In the genomic region with DNA sequence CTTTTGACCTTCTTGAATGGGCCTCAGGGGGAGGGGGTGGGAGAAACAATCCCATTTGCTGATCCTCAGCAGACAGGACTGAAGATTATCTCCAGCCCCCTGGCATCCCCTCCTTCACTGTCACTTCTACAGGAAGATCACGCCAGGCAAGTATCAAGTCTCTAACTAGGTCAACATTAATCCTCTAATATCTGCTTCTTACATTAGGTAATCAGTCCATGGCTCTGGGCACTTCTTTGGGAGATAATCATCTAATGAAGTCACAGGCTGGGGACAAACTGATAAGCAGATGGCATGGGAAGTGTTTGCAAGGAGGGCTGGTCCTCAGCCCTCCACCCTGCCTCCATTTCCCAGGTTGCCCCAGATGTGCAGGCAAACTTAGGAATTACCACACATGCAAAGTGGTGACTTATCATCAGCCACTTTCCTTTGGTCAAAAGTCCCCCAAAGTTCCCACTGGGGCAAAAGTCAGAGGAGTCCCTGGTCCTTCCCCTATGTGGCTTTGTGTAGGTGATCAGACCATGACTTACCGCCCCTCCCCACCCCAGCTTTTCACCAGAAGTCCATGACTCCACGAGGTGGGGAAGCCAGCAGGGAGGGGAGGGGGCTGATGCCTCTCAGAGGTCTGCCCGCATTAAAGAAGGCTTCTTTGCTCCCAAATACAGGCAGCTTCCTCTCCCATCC, we compare ENCODE assay signal across 2 cellular contexts.
TF ChIP-seq lines count a peak whose summit lies in the region.

No MANE protein-coding gene starts in this region.

TF ChIP-seq in SK-N-SH treated with all-trans-retinoic acid at 6 μM for 48 hours, 23 proteins besides CTCF, POLR2A, EP300 and RAD21:
- TF ChIP-seq TCF4 (CRISPR knock-in tag; IDR thresholded peaks at IDR 0.05; ENCODE audit: borderline replicate concordance) (peak; percentile 30; the same call in 1 of the 2 replicates), ZNF70 (CRISPR knock-in tag; IDR thresholded peaks at IDR 0.05) (peak; percentile 67; the same call in 1 of the 2 replicates), ZFP30 (CRISPR knock-in tag; IDR thresholded peaks at IDR 0.05) (no peak), TOX (CRISPR knock-in tag; IDR thresholded peaks at IDR 0.05; ENCODE audit: borderline replicate concordance) (no peak), ZC3H10 (CRISPR knock-in tag; IDR thresholded peaks at IDR 0.05) (no peak)
- TF ChIP-seq, protein P1, sequence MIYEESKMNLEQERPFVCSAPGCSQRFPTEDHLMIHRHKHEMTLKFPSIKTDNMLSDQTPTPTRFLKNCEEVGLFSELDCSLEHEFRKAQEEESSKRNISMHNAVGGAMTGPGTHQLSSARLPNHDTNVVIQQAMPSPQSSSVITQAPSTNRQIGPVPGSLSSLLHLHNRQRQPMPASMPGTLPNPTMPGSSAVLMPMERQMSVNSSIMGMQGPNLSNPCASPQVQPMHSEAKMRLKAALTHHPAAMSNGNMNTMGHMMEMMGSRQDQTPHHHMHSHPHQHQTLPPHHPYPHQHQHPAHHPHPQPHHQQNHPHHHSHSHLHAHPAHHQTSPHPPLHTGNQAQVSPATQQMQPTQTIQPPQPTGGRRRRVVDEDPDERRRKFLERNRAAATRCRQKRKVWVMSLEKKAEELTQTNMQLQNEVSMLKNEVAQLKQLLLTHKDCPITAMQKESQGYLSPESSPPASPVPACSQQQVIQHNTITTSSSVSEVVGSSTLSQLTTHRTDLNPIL (CRISPR knock-in tag; IDR thresholded peaks at IDR 0.05; ENCODE audit: low read depth), result no peak
- TF ChIP-seq, protein P2, sequence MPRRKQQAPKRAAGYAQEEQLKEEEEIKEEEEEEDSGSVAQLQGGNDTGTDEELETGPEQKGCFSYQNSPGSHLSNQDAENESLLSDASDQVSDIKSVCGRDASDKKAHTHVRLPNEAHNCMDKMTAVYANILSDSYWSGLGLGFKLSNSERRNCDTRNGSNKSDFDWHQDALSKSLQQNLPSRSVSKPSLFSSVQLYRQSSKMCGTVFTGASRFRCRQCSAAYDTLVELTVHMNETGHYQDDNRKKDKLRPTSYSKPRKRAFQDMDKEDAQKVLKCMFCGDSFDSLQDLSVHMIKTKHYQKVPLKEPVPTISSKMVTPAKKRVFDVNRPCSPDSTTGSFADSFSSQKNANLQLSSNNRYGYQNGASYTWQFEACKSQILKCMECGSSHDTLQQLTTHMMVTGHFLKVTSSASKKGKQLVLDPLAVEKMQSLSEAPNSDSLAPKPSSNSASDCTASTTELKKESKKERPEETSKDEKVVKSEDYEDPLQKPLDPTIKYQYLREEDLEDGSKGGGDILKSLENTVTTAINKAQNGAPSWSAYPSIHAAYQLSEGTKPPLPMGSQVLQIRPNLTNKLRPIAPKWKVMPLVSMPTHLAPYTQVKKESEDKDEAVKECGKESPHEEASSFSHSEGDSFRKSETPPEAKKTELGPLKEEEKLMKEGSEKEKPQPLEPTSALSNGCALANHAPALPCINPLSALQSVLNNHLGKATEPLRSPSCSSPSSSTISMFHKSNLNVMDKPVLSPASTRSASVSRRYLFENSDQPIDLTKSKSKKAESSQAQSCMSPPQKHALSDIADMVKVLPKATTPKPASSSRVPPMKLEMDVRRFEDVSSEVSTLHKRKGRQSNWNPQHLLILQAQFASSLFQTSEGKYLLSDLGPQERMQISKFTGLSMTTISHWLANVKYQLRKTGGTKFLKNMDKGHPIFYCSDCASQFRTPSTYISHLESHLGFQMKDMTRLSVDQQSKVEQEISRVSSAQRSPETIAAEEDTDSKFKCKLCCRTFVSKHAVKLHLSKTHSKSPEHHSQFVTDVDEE (CRISPR knock-in tag; IDR thresholded peaks at IDR 0.05), result no peak

TF ChIP-seq in H1, 55 proteins besides CTCF, POLR2A, EP300 and RAD21:
- TF ChIP-seq CBX8 (IDR thresholded peaks at IDR 0.05; ENCODE audit: borderline replicate concordance, low read depth, low read length) (no peak), TAF1 (IDR thresholded peaks at IDR 0.05; ENCODE audit: low read depth, low read length) (no peak), SUZ12 (IDR thresholded peaks at IDR 0.05; ENCODE audit: low read length) (no peak), TBP (IDR thresholded peaks at IDR 0.05; ENCODE audit: low read depth, low read length) (no peak), KDM5A (IDR thresholded peaks at IDR 0.05; ENCODE audit: low read length) (no peak), JUND (IDR thresholded peaks at IDR 0.05; ENCODE audit: low read length) (no peak), CBX5 (IDR thresholded peaks at IDR 0.05; ENCODE audit: low read depth, low read length) (no peak), EZH2 (IDR thresholded peaks at IDR 0.05; ENCODE audit: low read depth, low read length, severe bottlenecking) (no peak), RXRA (IDR thresholded peaks at IDR 0.05; ENCODE audit: insufficient read depth, low read depth, low read length) (no peak), CHD2 (IDR thresholded peaks at IDR 0.05; ENCODE audit: low read length) (no peak), CHD1 (IDR thresholded peaks at IDR 0.05; ENCODE audit: low read depth, low read length) (no peak), BACH1 (IDR thresholded peaks at IDR 0.05; ENCODE audit: low read length) (no peak), CREB1 (IDR thresholded peaks at IDR 0.05) (no peak), ATF2 (IDR thresholded peaks at IDR 0.05; ENCODE audit: low read length) (no peak), JUN (IDR thresholded peaks at IDR 0.05; ENCODE audit: low read depth, low read length) (no peak), BRCA1 (IDR thresholded peaks at IDR 0.05; ENCODE audit: low read depth, low read length) (no peak), SP4 (IDR thresholded peaks at IDR 0.05; ENCODE audit: low read length) (no peak), TAF7 (optimal IDR thresholded peaks at IDR 0.05; ENCODE audit: borderline replicate concordance, low read depth, low read length) (no peak)
- TF ChIP-seq, protein P3, sequence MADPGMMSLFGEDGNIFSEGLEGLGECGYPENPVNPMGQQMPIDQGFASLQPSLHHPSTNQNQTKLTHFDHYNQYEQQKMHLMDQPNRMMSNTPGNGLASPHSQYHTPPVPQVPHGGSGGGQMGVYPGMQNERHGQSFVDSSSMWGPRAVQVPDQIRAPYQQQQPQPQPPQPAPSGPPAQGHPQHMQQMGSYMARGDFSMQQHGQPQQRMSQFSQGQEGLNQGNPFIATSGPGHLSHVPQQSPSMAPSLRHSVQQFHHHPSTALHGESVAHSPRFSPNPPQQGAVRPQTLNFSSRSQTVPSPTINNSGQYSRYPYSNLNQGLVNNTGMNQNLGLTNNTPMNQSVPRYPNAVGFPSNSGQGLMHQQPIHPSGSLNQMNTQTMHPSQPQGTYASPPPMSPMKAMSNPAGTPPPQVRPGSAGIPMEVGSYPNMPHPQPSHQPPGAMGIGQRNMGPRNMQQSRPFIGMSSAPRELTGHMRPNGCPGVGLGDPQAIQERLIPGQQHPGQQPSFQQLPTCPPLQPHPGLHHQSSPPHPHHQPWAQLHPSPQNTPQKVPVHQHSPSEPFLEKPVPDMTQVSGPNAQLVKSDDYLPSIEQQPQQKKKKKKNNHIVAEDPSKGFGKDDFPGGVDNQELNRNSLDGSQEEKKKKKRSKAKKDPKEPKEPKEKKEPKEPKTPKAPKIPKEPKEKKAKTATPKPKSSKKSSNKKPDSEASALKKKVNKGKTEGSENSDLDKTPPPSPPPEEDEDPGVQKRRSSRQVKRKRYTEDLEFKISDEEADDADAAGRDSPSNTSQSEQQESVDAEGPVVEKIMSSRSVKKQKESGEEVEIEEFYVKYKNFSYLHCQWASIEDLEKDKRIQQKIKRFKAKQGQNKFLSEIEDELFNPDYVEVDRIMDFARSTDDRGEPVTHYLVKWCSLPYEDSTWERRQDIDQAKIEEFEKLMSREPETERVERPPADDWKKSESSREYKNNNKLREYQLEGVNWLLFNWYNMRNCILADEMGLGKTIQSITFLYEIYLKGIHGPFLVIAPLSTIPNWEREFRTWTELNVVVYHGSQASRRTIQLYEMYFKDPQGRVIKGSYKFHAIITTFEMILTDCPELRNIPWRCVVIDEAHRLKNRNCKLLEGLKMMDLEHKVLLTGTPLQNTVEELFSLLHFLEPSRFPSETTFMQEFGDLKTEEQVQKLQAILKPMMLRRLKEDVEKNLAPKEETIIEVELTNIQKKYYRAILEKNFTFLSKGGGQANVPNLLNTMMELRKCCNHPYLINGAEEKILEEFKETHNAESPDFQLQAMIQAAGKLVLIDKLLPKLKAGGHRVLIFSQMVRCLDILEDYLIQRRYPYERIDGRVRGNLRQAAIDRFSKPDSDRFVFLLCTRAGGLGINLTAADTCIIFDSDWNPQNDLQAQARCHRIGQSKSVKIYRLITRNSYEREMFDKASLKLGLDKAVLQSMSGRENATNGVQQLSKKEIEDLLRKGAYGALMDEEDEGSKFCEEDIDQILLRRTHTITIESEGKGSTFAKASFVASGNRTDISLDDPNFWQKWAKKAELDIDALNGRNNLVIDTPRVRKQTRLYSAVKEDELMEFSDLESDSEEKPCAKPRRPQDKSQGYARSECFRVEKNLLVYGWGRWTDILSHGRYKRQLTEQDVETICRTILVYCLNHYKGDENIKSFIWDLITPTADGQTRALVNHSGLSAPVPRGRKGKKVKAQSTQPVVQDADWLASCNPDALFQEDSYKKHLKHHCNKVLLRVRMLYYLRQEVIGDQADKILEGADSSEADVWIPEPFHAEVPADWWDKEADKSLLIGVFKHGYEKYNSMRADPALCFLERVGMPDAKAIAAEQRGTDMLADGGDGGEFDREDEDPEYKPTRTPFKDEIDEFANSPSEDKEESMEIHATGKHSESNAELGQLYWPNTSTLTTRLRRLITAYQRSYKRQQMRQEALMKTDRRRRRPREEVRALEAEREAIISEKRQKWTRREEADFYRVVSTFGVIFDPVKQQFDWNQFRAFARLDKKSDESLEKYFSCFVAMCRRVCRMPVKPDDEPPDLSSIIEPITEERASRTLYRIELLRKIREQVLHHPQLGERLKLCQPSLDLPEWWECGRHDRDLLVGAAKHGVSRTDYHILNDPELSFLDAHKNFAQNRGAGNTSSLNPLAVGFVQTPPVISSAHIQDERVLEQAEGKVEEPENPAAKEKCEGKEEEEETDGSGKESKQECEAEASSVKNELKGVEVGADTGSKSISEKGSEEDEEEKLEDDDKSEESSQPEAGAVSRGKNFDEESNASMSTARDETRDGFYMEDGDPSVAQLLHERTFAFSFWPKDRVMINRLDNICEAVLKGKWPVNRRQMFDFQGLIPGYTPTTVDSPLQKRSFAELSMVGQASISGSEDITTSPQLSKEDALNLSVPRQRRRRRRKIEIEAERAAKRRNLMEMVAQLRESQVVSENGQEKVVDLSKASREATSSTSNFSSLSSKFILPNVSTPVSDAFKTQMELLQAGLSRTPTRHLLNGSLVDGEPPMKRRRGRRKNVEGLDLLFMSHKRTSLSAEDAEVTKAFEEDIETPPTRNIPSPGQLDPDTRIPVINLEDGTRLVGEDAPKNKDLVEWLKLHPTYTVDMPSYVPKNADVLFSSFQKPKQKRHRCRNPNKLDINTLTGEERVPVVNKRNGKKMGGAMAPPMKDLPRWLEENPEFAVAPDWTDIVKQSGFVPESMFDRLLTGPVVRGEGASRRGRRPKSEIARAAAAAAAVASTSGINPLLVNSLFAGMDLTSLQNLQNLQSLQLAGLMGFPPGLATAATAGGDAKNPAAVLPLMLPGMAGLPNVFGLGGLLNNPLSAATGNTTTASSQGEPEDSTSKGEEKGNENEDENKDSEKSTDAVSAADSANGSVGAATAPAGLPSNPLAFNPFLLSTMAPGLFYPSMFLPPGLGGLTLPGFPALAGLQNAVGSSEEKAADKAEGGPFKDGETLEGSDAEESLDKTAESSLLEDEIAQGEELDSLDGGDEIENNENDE (IDR thresholded peaks at IDR 0.05; ENCODE audit: insufficient replicate concordance, low read length), result no peak
